ENCODE assay signal across 8 cellular contexts in genomic region chr9:69619233-69619632, GRCh38.
"Had no signal": no experiment of that assay in that cellular context is flagged by ENCODE, and none has a peak within 500 bp of the region (broad histone marks: within the 10 kb centered on the region; RNA-seq: fewer than 3 reads in every experiment).

No MANE protein-coding gene starts in this region.

- H3K4me3 ChIP-seq: GM12878 had no signal

- DNase-seq: GDM1, GF-D8 had no signal

- ATAC-seq: GM12878 had no signal

- FAIRE-seq: G401.6, GM12878, GM12891, GM12892, GM18507, GM19239 had no signal
